In genomic region chr12:40632171-40632570, GRCh38 we compare ENCODE assay signal across 9 cellular contexts.
"Had no signal": no experiment of that assay in that cellular context is flagged by ENCODE, and none has a peak within 500 bp of the region (broad histone marks: within the 10 kb centered on the region; RNA-seq: fewer than 3 reads in every experiment).

No MANE protein-coding gene starts in this region.

- FAIRE-seq: H1, H54, HepG2 had no signal

- H3K27ac Mint-ChIP-seq: GM23338, H9, HFFc6, IgD-negative memory B cell had no signal

- DNase-seq: H9, HCEC 1CT, HFFc6 had no signal

- H3K27ac ChIP-seq: HL-60 had no signal

- H2AFZ ChIP-seq: GM23338 had no signal

- H3K4me3 ChIP-seq: GM23338 had no signal

- H3K4me3 Mint-ChIP-seq: GM23338, H9, HFFc6, IgD-negative memory B cell had no signal

- H3K36me3 Mint-ChIP-seq: IgD-negative memory B cell had no signal

- H3K4me1 Mint-ChIP-seq: GM23338, H9, IgD-negative memory B cell had no signal

- H3K9me3 Mint-ChIP-seq: GM23338, H9 had no signal

- H3K4me2 ChIP-seq: GM23338 had no signal

- H3K27me3 Mint-ChIP-seq: IgD-negative memory B cell had no signal
